Comparison of ENCODE assay signal across 24 cellular contexts in genomic region chr5:11715797-11716196, GRCh38.
DNase-seq lines count a peak whose midpoint lies in the region; ATAC-seq and TF ChIP-seq lines count a peak whose summit lies in the region.
"Had no signal": no experiment of that assay in that cellular context is flagged by ENCODE, and none has a peak within 500 bp of the region (broad histone marks: within the 10 kb centered on the region; RNA-seq: fewer than 3 reads in every experiment).

No MANE protein-coding gene starts in this region.

- CTCF ChIA-PET in RWPE1 (lab: Yijun Ruan, JAX): interaction anchor here (0.6 kb wide), 1 partner anchor 80 kb away, joined by 3 read pairs; no protein-coding TSS in a partner anchor

- POLR2A ChIA-PET in RWPE1 (lab: Yijun Ruan, JAX; ENCODE audit: low non-redundant PET): no interaction called here

- DNase-seq in globus pallidus (ENCODE audit: low spot score) (peak; percentile 71), medulla oblongata (ENCODE audit: extremely low spot score) (peak; percentile 53), pons (ENCODE audit: low spot score) (peak; percentile 83), superior temporal gyrus (ENCODE audit: extremely low spot score) (peak; percentile 59), GM13976 (ENCODE audit: low spot score) (no peak), KBM-7 (no peak), RWPE1 (ENCODE audit: low spot score) (no peak)
- DNase-seq: 8988T; ACHN; BE2C; C1 segment of cervical spinal cord; CD4-positive, alpha-beta memory T cell; CD4-positive, CD25-positive, alpha-beta regulatory T cell; CD8-positive, alpha-beta memory T cell; COR-L47; DMS 273 treated with DMSO at 0.1 percent for 48 hours; DMS153; DMS53; DMS79; DND-41; EL; GF-D8 had no signal

- ATAC-seq in HG03196 (IDR thresholded peaks at IDR 0.05; ENCODE audit: unreplicated experiment): no peak

- in situ Hi-C loops in GM13976 (cut with MboI; ENCODE audit: low sequenced_read_pairs, unreplicated experiment): no loop called here
- in situ Hi-C loops in KBM-7 (cut with MboI; ENCODE audit: low pct_unique_long_range_greater_than_20kb, low sequenced_read_pairs): no loop called here

- H3K27ac ChIP-seq in RWPE1: no peak overlapping the region
- H3K27ac ChIP-seq: BLaER1 had no signal

- no peak for TF ChIP-seq CTCF in GM13976 (IDR thresholded peaks at IDR 0.05; ENCODE audit: borderline replicate concordance, control extremely low read depth, extremely low read depth, insufficient read depth, missing control alignments)
- TF ChIP-seq CTCF in RWPE1 (conservative IDR thresholded peaks at IDR 0.05; ENCODE audit: low read depth): no peak

Comparison
In these comparisons a context has a peak if more than half of its experiments do, and no peak if none do; other contexts are left out.
1. DNase-seq: peak in globus pallidus (single experiment), medulla oblongata (single experiment), pons (single experiment) and superior temporal gyrus (single experiment); none in GM13976 (single experiment), KBM-7 (single experiment) and RWPE1 (single experiment).